Comparison of ENCODE assay signal across 8 cellular contexts in genomic region chr19:44752816-44753618, GRCh38. TPM values are rescaled to one million over a fixed set of nuclear protein-coding genes. Genes with fewer than 3 reads are reported as not detected.
A peak's percentile ranks its signal among the peaks of the same experiment; 100 is the strongest.
DNase-seq lines count a peak whose midpoint lies in the region; ATAC-seq, FAIRE-seq and TF ChIP-seq lines count a peak whose summit lies in the region.

No MANE protein-coding gene starts in this region.

- no peak overlapping the region for H3K27ac ChIP-seq in HUES64 (ENCODE audit: low read depth, low read length)
- peak overlapping the region; percentile 82 to 100 (median 94) for H3K27ac ChIP-seq in heart right ventricle
- peak overlapping the region; percentile 95 for H3K27ac ChIP-seq in psoas muscle

- H3K4me3 ChIP-seq in HUES64 (ENCODE audit: low read length) (peak overlapping the region; percentile 63), heart right ventricle (peak overlapping the region; percentile 18 to 92 (median 56)), psoas muscle (peak overlapping the region; percentile 97)

- TF ChIP-seq CTCF in heart right ventricle (IDR thresholded peaks at IDR 0.05), result peak in 4 of 9 donors; percentile 19 to 34 (median 26)
- no peak for TF ChIP-seq CTCF in psoas muscle (IDR thresholded peaks at IDR 0.05)

- peaks cover 89% of the 10 kb centered on the region for H3K27me3 ChIP-seq in HUES64 (ENCODE audit: insufficient read depth, low read length)
- no peaks in the 10 kb centered on the region for H3K27me3 ChIP-seq in heart right ventricle
- no peaks in the 10 kb centered on the region for H3K27me3 ChIP-seq in psoas muscle (ENCODE audit: insufficient read depth in 3 of 3, low read length in 2 of 3)

- H3K27ac Mint-ChIP-seq in activated naive CD4-positive, alpha-beta T cell treated with anti-CD3 and anti-CD28 coated beads, Interleukin-2, amount 50 U/mL, for 72 hours, result peak overlapping the region; percentile 95 to 98

- no peaks in the 10 kb centered on the region for H3K36me3 ChIP-seq in HUES64 (ENCODE audit: insufficient read depth, low read length)
- peaks cover 0 to 72% (median 10%) of the 10 kb centered on the region in 9 donors for H3K36me3 ChIP-seq in heart right ventricle
- H3K36me3 ChIP-seq in psoas muscle (ENCODE audit: insufficient read depth in 1 of 2, low read depth in 1 of 2), result peaks cover 3 to 63% of the 10 kb centered on the region in 2 donors

- H3K36me3 Mint-ChIP-seq in activated naive CD4-positive, alpha-beta T cell treated with anti-CD3 and anti-CD28 coated beads, Interleukin-2, amount 50 U/mL, for 72 hours, result peaks cover 56 to 66% of the 10 kb centered on the region in 2 donors

- peak; percentile 88 for DNase-seq in DMS153 (lab: John Stamatoyannopoulos, UW)
- peak; percentile 91 to 98 for DNase-seq in activated naive CD4-positive, alpha-beta T cell treated with anti-CD3 and anti-CD28 coated beads, Interleukin-2, amount 50 U/mL, for 72 hours (ENCODE audit: low spot score in 2 of 2)
- DNase-seq in heart right ventricle, result peak; percentile 87 to 94
- peak; percentile 92 to 95 for DNase-seq in psoas muscle
- DNase-seq in urothelium cell line (ENCODE audit: low spot score), result peak; percentile 90

- intact Hi-C loops in heart right ventricle (cut with DNase I), result no loop called here
- intact Hi-C loops in psoas muscle (cut with DNase I), result no loop called here

- ATAC-seq in GM21515 (IDR thresholded peaks at IDR 0.05; ENCODE audit: unreplicated experiment) (peak; percentile 60), SK-N-SH treated with all-trans-retinoic acid at 6 μM for 48 hours (peak; percentile 69), heart right ventricle (peak; percentile 46 to 73 (median 64)), psoas muscle (peak; percentile 74 to 84 (median 77))
- peak; percentile 76 to 86 for ATAC-seq in activated naive CD4-positive, alpha-beta T cell treated with anti-CD3 and anti-CD28 coated beads, Interleukin-2, amount 50 U/mL, for 72 hours

- H3K9me3 ChIP-seq in HUES64 (ENCODE audit: insufficient read depth, low read depth, low read length) (no peaks in the 10 kb centered on the region), heart right ventricle (no peaks in the 10 kb centered on the region), psoas muscle (no peaks in the 10 kb centered on the region)

- peak; percentile 78 for FAIRE-seq in urothelium cell line (lab: Jason Lieb, UNC)

- WGBS in HUES64, result 15% methylated on average over 16 of the region's 16 CpGs
- WGBS in heart right ventricle, 2 donors, result 16 to 17% methylated on average over 16 of the region's 16 CpGs
- 14 to 15% (median 15%) methylated on average over 16 of the region's 16 CpGs for WGBS in psoas muscle, 3 donors

- no peak overlapping the region for H3K9ac ChIP-seq in HUES64 (ENCODE audit: low read depth, low read length)

- H3K4me1 ChIP-seq in HUES64 (ENCODE audit: insufficient read depth, low read length), result peaks cover 21% of the 10 kb centered on the region
- peaks cover 18 to 90% (median 71%) of the 10 kb centered on the region in 9 donors for H3K4me1 ChIP-seq in heart right ventricle
- H3K4me1 ChIP-seq in psoas muscle, result peaks cover 56% of the 10 kb centered on the region

- H3K9me3 Mint-ChIP-seq in activated naive CD4-positive, alpha-beta T cell treated with anti-CD3 and anti-CD28 coated beads, Interleukin-2, amount 50 U/mL, for 72 hours, result no peaks in the 10 kb centered on the region

TF ChIP-seq in SK-N-SH treated with all-trans-retinoic acid at 6 μM for 48 hours, 23 proteins besides CTCF, POLR2A, EP300 and RAD21:
- TF ChIP-seq OSR1 (CRISPR knock-in tag; IDR thresholded peaks at IDR 0.05) (no peak), TSHZ2 (CRISPR knock-in tag; IDR thresholded peaks at IDR 0.05) (no peak), PATZ1 (CRISPR knock-in tag; IDR thresholded peaks at IDR 0.05; ENCODE audit: borderline replicate concordance) (peak; percentile 95; the same call in 1 of the 2 replicates), ISL1 (CRISPR knock-in tag; IDR thresholded peaks at IDR 0.05) (no peak), RARB (CRISPR knock-in tag; IDR thresholded peaks at IDR 0.05) (no peak)

RNA-seq across cellular contexts. Expression of gene BCL3, which starts 4.5 kb away (rescaled TPM):
- polyA plus RNA-seq in HUES64 (2013, experiment 1 of 2), result 0.80 TPM
- 2.7 TPM for polyA plus RNA-seq in HUES64 (2013, experiment 2 of 2)
- 100 to 1,000 TPM in 1 of 2 donors, 10 to 100 TPM in 1; 83.8 to 124 TPM for total RNA-seq in activated naive CD4-positive, alpha-beta T cell treated with anti-CD3 and anti-CD28 coated beads, Interleukin-2, amount 50 U/mL, for 72 hours
- total RNA-seq in heart right ventricle (10 to 100 TPM in 9 of 10 donors, 1 to 10 TPM in 1; 7.1 to 76.3 (median 20.3) TPM), psoas muscle (10 to 100 TPM; 13.3 to 36.4 (median 25.3) TPM)
- polyA plus RNA-seq in heart right ventricle (10 to 100 TPM; 20.7 to 30.7 TPM), psoas muscle (10 to 100 TPM in 1 of 3 donors, 1 to 10 TPM in 2; 5.7 to 13.2 (median 7.8) TPM)

RNA-seq across cellular contexts. Expression of gene CBLC, which starts 24.7 kb away (rescaled TPM):
- polyA plus RNA-seq in HUES64 (2013, experiment 1 of 2), result 3.9 TPM
- 5.1 TPM for polyA plus RNA-seq in HUES64 (2013, experiment 2 of 2)
- not detected for total RNA-seq in activated naive CD4-positive, alpha-beta T cell treated with anti-CD3 and anti-CD28 coated beads, Interleukin-2, amount 50 U/mL, for 72 hours
- total RNA-seq in heart right ventricle (under 1 TPM in 1 of 10 donors, not detected in 9; 0.38 TPM), psoas muscle (under 1 TPM in 1 of 4 donors, not detected in 3; 0.34 TPM)
- polyA plus RNA-seq in heart right ventricle (not detected), psoas muscle (under 1 TPM in 1 of 3 donors, not detected in 2; 0.08 TPM)

RNA-seq across cellular contexts. Expression of gene CEACAM16, which starts 54.1 kb away (rescaled TPM):
- not detected for polyA plus RNA-seq in HUES64 (2013, experiment 1 of 2)
- not detected for polyA plus RNA-seq in HUES64 (2013, experiment 2 of 2)
- not detected for total RNA-seq in activated naive CD4-positive, alpha-beta T cell treated with anti-CD3 and anti-CD28 coated beads, Interleukin-2, amount 50 U/mL, for 72 hours
- total RNA-seq in heart right ventricle, result not detected
- polyA plus RNA-seq in heart right ventricle, result not detected
- total RNA-seq in psoas muscle, result not detected
- under 1 TPM in 2 of 3 donors, not detected in 1; 0.03 to 0.08 TPM for polyA plus RNA-seq in psoas muscle

RNA-seq across cellular contexts. Expression of gene BCAM, which starts 55.9 kb away (rescaled TPM):
- polyA plus RNA-seq in HUES64 (2013, experiment 1 of 2), result 30.2 TPM
- polyA plus RNA-seq in HUES64 (2013, experiment 2 of 2), result 39.3 TPM
- under 1 TPM in 1 of 2 donors, not detected in 1; 0.31 TPM for total RNA-seq in activated naive CD4-positive, alpha-beta T cell treated with anti-CD3 and anti-CD28 coated beads, Interleukin-2, amount 50 U/mL, for 72 hours
- total RNA-seq in heart right ventricle, result 100 to 1,000 TPM in 4 of 10 donors, 10 to 100 TPM in 6; 72.8 to 118 (median 92.5) TPM
- 100 to 1,000 TPM in 1 of 2 donors, 10 to 100 TPM in 1; 63.2 to 130 TPM for polyA plus RNA-seq in heart right ventricle
- 10 to 100 TPM; 20.0 to 44.9 (median 25.0) TPM for total RNA-seq in psoas muscle
- polyA plus RNA-seq in psoas muscle, result 10 to 100 TPM; 12.5 to 15.8 (median 15.7) TPM
